In genomic region chr9:69542942-69543704, GRCh38 we compare ENCODE assay signal across 15 cellular contexts.
DNase-seq lines count a peak whose midpoint lies in the region; ATAC-seq lines count a peak whose summit lies in the region.
"Had no signal": no experiment of that assay in that cellular context is flagged by ENCODE, and none has a peak within 500 bp of the region (broad histone marks: within the 10 kb centered on the region; RNA-seq: fewer than 3 reads in every experiment).

No MANE protein-coding gene starts in this region.

- peak; percentile 56 for DNase-seq in Daoy (ENCODE audit: low read depth)
- DNase-seq in NCI-H146 treated with DMSO at 0.1 percent for 48 hours (lab: John Stamatoyannopoulos, UW; ENCODE audit: unreplicated experiment) = peak; percentile 49
- DNase-seq in caudate nucleus (lab: John Stamatoyannopoulos, UW) = peak in 41 of 61 donors; percentile 2 to 67 (median 41)
- peak; percentile 9 for DNase-seq in myocyte (ENCODE audit: low read depth)
- no peak for DNase-seq in aorta
- DNase-seq in MV-4-11 (lab: John Stamatoyannopoulos, UW) = no peak
- DNase-seq: activated naive CD4-positive, alpha-beta T cell treated with anti-CD3 and anti-CD28 coated beads for 36 hours; DND-41; mammary epithelial cell; NCI-H526; WERI-Rb-1 had no signal

- H3K4me3 ChIP-seq in aorta (ENCODE audit: low read length in 2 of 2) = no peak overlapping the region
- H3K4me3 ChIP-seq: thoracic aorta had no signal

- H3K4me1 ChIP-seq in aorta (ENCODE audit: control insufficient read depth in 1 of 2, insufficient read depth in 2 of 2, low read length in 2 of 2) = no peaks in the 10 kb centered on the region

- H3K27ac ChIP-seq in caudate nucleus (ENCODE audit: low read depth, low read length) (no peak overlapping the region), aorta (ENCODE audit: low read depth in 1 of 2, low read length in 2 of 2) (no peak overlapping the region)
- H3K27ac ChIP-seq: epithelial cell of prostate, thoracic aorta, WERI-Rb-1 had no signal

- intact Hi-C loops in aorta (cut with DNase I) = no loop called here

- ATAC-seq in HG02884 (IDR thresholded peaks at IDR 0.05; ENCODE audit: unreplicated experiment) (no peak), HG02981 (IDR thresholded peaks at IDR 0.05; ENCODE audit: unreplicated experiment) (no peak), aorta (ENCODE audit: low FRiP score) (no peak)

- 37% methylated on average over 7 of the region's 7 CpGs for WGBS in aorta, 2 donors

- H3K27me3 ChIP-seq in aorta (ENCODE audit: control insufficient read depth in 1 of 2, insufficient read depth in 2 of 2, low read length in 1 of 2) = no peaks in the 10 kb centered on the region

- no peaks in the 10 kb centered on the region for H3K36me3 ChIP-seq in aorta (ENCODE audit: control insufficient read depth in 1 of 2, insufficient read depth in 2 of 2, low read length in 1 of 2)
- H3K36me3 ChIP-seq: thoracic aorta, WERI-Rb-1 had no signal

- peaks cover 2% of the 10 kb centered on the region for H3K9me3 ChIP-seq in aorta (ENCODE audit: control insufficient read depth, low read length)
- H3K9me3 ChIP-seq: thoracic aorta had no signal

Comparison
In these comparisons a context has a peak if more than half of its experiments do, and no peak if none do; other contexts are left out.
1. DNase-seq: peak in Daoy (single experiment), NCI-H146 treated with DMSO at 0.1 percent for 48 hours (single experiment), caudate nucleus (41 of 61) and myocyte (single experiment); none in aorta (0 of 2) and MV-4-11 (single experiment).